ENCODE assay signal across 8 cellular contexts in genomic region chr5:54905942-54906537, GRCh38.
DNase-seq lines count a peak whose midpoint lies in the region; ATAC-seq and TF ChIP-seq lines count a peak whose summit lies in the region.

No MANE protein-coding gene starts in this region.

- no peaks in the 10 kb centered on the region for H3K36me3 ChIP-seq in HAP-1 (replicated peaks)
- no peaks in the 10 kb centered on the region for H3K36me3 ChIP-seq in heart right ventricle

- H3K27ac ChIP-seq in C4-2B: no peak overlapping the region
- no peak overlapping the region for H3K27ac ChIP-seq in heart right ventricle

- WGBS in heart right ventricle, 2 donors: 2 to 3% methylated on average over 3 of the region's 3 CpGs

- TF ChIP-seq CTCF in C4-2B (conservative IDR thresholded peaks at IDR 0.05): peak; percentile 87
- peak; percentile 32 to 82 (median 73) for TF ChIP-seq CTCF in heart right ventricle (IDR thresholded peaks at IDR 0.05)

- in situ Hi-C loops in HAP-1 (cut with MboI; ENCODE audit: low sequenced_read_pairs): loop anchor here (10.0 kb wide), 1 partner anchor 249 kb away; no protein-coding TSS in a partner anchor

- ATAC-seq in heart right ventricle: no peak
- peak; percentile 37 for ATAC-seq in sciatic nerve
- ATAC-seq in GM21423 (IDR thresholded peaks at IDR 0.05; ENCODE audit: unreplicated experiment): no peak
- ATAC-seq in GM18511 (IDR thresholded peaks at IDR 0.05; ENCODE audit: unreplicated experiment): no peak

- no peaks in the 10 kb centered on the region for H3K4me1 ChIP-seq in HAP-1
- H3K4me1 ChIP-seq in heart right ventricle: peaks cover 0 to 18% (median 0%) of the 10 kb centered on the region in 9 donors

- H3K27me3 ChIP-seq in HAP-1 (ENCODE audit: low read depth) (peaks cover 9% of the 10 kb centered on the region), heart right ventricle (peaks cover 0 to 5% (median 0%) of the 10 kb centered on the region in 7 donors)

- intact Hi-C loops in heart right ventricle (cut with DNase I) (loop anchor here in 8 of 10 donors (2.0 to 10.0 kb wide), 5 partner anchors 39 to 243 kb away; no protein-coding TSS in a partner anchor), sciatic nerve (cut with DNase I) (no loop called here)

- DNase-seq in HAP-1 (ENCODE audit: low spot score in 2 of 2) (peak; percentile 48 to 73), SK-N-DZ (ENCODE audit: low spot score) (peak; percentile 10), heart right ventricle (peak; percentile 37 to 56), sciatic nerve (ENCODE audit: low spot score) (peak; percentile 86)
- peak; percentile 69 for DNase-seq in activated naive CD4-positive, alpha-beta T cell treated with anti-CD3 and anti-CD28 coated beads, Interleukin-2, amount 50 U/mL, for 16 hours

- H3K9me3 ChIP-seq in HAP-1: no peaks in the 10 kb centered on the region
- no peaks in the 10 kb centered on the region for H3K9me3 ChIP-seq in heart right ventricle

- H3K4me3 ChIP-seq in HAP-1: no peak overlapping the region
- no peak overlapping the region for H3K4me3 ChIP-seq in heart right ventricle

Comparison
In these comparisons a context has a peak if more than half of its experiments do, and no peak if none do; other contexts are left out.
1. DNase-seq: peak in every context shown above with its lines; median percentile 86 in sciatic nerve; 69 in activated naive CD4-positive, alpha-beta T cell treated with anti-CD3 and anti-CD28 coated beads, Interleukin-2, amount 50 U/mL, for 16 hours; 60 in HAP-1; 46 in heart right ventricle; 10 in SK-N-DZ.